11 cellular contexts compared by ENCODE assay signal in the genomic region with DNA sequence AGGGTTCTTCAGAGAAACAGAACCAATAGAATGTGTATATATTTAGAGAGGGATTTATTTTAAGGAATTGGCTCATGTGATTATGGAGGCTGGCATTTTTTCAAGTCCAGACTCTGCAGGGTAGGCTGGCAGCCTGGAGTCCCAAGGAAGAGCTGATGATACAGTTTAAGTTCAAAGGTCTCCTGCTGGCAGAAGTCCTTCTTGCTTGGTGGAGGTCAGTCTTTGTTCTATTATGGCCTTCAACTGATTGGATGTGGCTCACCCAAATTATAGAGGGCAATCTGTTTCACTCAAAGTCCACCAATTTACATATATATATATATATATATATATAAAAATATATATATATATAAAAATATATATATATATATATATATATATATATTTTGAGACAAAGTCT.
"Had no signal": no experiment of that assay in that cellular context is flagged by ENCODE, and none has a peak within 500 bp of the region (broad histone marks: within the 10 kb centered on the region; RNA-seq: fewer than 3 reads in every experiment).

No MANE protein-coding gene starts in this region.

- ATAC-seq: GM23338, HCT116 had no signal

- H3K9ac ChIP-seq: GM23248 had no signal

- H3K4me3 ChIP-seq: GM23248, GM23338, HAP-1 had no signal

- DNase-seq: GM23248, GOT3, H7, H9, HCEC 1CT, HFFc6 had no signal

- FAIRE-seq: H1, H54 had no signal

- H3K27ac ChIP-seq: GM23248 had no signal

- H2AFZ ChIP-seq: GM23248, GM23338 had no signal

- H3K4me1 ChIP-seq: HAP-1 had no signal

- H3K9me3 ChIP-seq: HAP-1 had no signal

- H3K4me2 ChIP-seq: GM23338 had no signal

- H3K36me3 ChIP-seq: HAP-1 had no signal
